19 cellular contexts compared by ENCODE assay signal in the genomic region with DNA sequence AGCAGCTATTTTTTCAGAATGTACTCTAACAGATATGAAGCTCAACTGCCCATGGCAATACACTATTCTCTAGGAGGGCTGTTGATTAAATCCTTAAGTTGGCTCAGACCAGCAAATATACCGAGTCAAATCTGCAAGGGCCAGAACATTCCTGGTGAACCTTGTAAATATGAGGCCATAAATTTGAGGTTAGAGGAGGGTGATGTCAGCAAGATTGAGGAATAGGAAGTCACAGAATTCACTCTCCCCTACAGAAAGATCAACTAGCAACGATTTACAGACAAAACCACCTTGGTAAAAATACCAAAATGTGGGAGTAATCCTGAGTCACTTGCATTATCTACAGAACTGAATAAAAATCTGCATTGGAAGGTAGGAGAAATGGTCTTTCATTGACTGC.
A peak's percentile ranks its signal among the peaks of the same experiment; 100 is the strongest.
DNase-seq lines count a peak whose midpoint lies in the region; ATAC-seq, FAIRE-seq and TF ChIP-seq lines count a peak whose summit lies in the region.
"Had no signal": no experiment of that assay in that cellular context is flagged by ENCODE, and none has a peak within 500 bp of the region (broad histone marks: within the 10 kb centered on the region; RNA-seq: fewer than 3 reads in every experiment).

No MANE protein-coding gene starts in this region.

- intact Hi-C loops in Calu3 (cut with micrococcal nuclease; ENCODE audit: unreplicated experiment), result no loop called here

- no peak overlapping the region for H3K4me3 Mint-ChIP-seq in Calu3 (ENCODE audit: low read depth, unreplicated experiment)
- no peak overlapping the region for H3K4me3 Mint-ChIP-seq in natural killer cell treated with Interleukin-12 subunit alpha and Interleukin-12 subunit beta and Interleukin-15 and Interleukin-18, amount 100 ng/mL, for 72 hours
- no peak overlapping the region for H3K4me3 Mint-ChIP-seq in activated CD8-positive, alpha-beta T cell treated with anti-CD3 and anti-CD28 coated beads, Interleukin-2, amount 10 ng/mL, durations not matched to agents 7 days and 5 days
- H3K4me3 Mint-ChIP-seq: CD14-positive monocyte, T-cell had no signal

- DNase-seq in Calu3 (no peak), M059J (ENCODE audit: low read depth) (peak; percentile 90), bronchial epithelial cell (ENCODE audit: low read depth) (peak; percentile 12), non-pigmented ciliary epithelial cell (ENCODE audit: low read depth) (peak; percentile 55), dermis blood vessel endothelial cell (no peak), iPS-NIHi7 (ENCODE audit: extremely low spot score) (no peak)
- DNase-seq in natural killer cell treated with Interleukin-12 subunit alpha and Interleukin-12 subunit beta and Interleukin-15 and Interleukin-18, amount 100 ng/mL, for 72 hours (ENCODE audit: low spot score), result no peak
- no peak for DNase-seq in activated CD8-positive, alpha-beta T cell treated with anti-CD3 and anti-CD28 coated beads, Interleukin-2, amount 10 ng/mL, durations not matched to agents 7 days and 5 days
- DNase-seq: activated gamma-delta T cell treated with Interleukin-2 at 50 U/mL for 16 hours; head of caudate nucleus; NCI-H146; NCI-H446; nucleus accumbens; stimulated activated naive CD8-positive, alpha-beta T cell treated with anti-CD3 and anti-CD28 coated beads, Interleukin-15, Interleukin-2, amounts not matched to agents 100 U/mL and 50 U/mL, for 24 hours; T-cell had no signal

- H3K9me3 Mint-ChIP-seq in Calu3 (ENCODE audit: low read depth, unreplicated experiment), result peaks cover 4% of the 10 kb centered on the region
- H3K9me3 Mint-ChIP-seq in natural killer cell treated with Interleukin-12 subunit alpha and Interleukin-12 subunit beta and Interleukin-15 and Interleukin-18, amount 100 ng/mL, for 72 hours, result peaks cover 18% of the 10 kb centered on the region
- H3K9me3 Mint-ChIP-seq in activated CD8-positive, alpha-beta T cell treated with anti-CD3 and anti-CD28 coated beads, Interleukin-2, amount 10 ng/mL, durations not matched to agents 7 days and 5 days (ENCODE audit: insufficient read depth), result peaks cover 16% of the 10 kb centered on the region

- H3K36me3 Mint-ChIP-seq in Calu3 (ENCODE audit: insufficient read depth, unreplicated experiment), result peaks cover 5% of the 10 kb centered on the region
- H3K36me3 Mint-ChIP-seq in natural killer cell treated with Interleukin-12 subunit alpha and Interleukin-12 subunit beta and Interleukin-15 and Interleukin-18, amount 100 ng/mL, for 72 hours, result peaks cover 14% of the 10 kb centered on the region
- no peaks in the 10 kb centered on the region for H3K36me3 Mint-ChIP-seq in activated CD8-positive, alpha-beta T cell treated with anti-CD3 and anti-CD28 coated beads, Interleukin-2, amount 10 ng/mL, durations not matched to agents 7 days and 5 days (ENCODE audit: low read depth)
- H3K36me3 Mint-ChIP-seq: CD14-positive monocyte, T-cell had no signal

- no peaks in the 10 kb centered on the region for H3K27me3 ChIP-seq in bronchial epithelial cell (ENCODE audit: control insufficient read depth, insufficient read depth, low read length)

- peak overlapping the region; percentile 37 for H3K27ac Mint-ChIP-seq in Calu3 (ENCODE audit: unreplicated experiment)
- no peak overlapping the region for H3K27ac Mint-ChIP-seq in natural killer cell treated with Interleukin-12 subunit alpha and Interleukin-12 subunit beta and Interleukin-15 and Interleukin-18, amount 100 ng/mL, for 72 hours
- no peak overlapping the region for H3K27ac Mint-ChIP-seq in activated CD8-positive, alpha-beta T cell treated with anti-CD3 and anti-CD28 coated beads, Interleukin-2, amount 10 ng/mL, durations not matched to agents 7 days and 5 days
- H3K27ac Mint-ChIP-seq: CD14-positive monocyte, T-cell had no signal

- ATAC-seq in natural killer cell treated with Interleukin-12 subunit alpha and Interleukin-12 subunit beta and Interleukin-15 and Interleukin-18, amount 100 ng/mL, for 72 hours, result no peak
- no peak for ATAC-seq in activated CD8-positive, alpha-beta T cell treated with anti-CD3 and anti-CD28 coated beads, Interleukin-2, amount 10 ng/mL, durations not matched to agents 7 days and 5 days
- ATAC-seq: activated CD4-positive, CD25-positive, alpha-beta regulatory T cell treated with anti-CD3 and anti-CD28 coated beads, Interleukin-2, amount 50 U/mL, for 24 hours; stimulated activated naive CD8-positive, alpha-beta T cell treated with anti-CD3 and anti-CD28 coated beads, Interleukin-15, Interleukin-2, amounts not matched to agents 100 U/mL and 50 U/mL, for 24 hours; T-cell had no signal

- no peak for TF ChIP-seq CTCF in Calu3 (IDR thresholded peaks at IDR 0.05; ENCODE audit: unreplicated experiment)
- no peak for TF ChIP-seq CTCF in bronchial epithelial cell (IDR thresholded peaks at IDR 0.05; ENCODE audit: insufficient read depth, low read length, severe bottlenecking)

- POLR2A ChIA-PET in activated CD8-positive, alpha-beta T cell treated with anti-CD3 and anti-CD28 coated beads, Interleukin-2, amount 10 ng/mL, durations not matched to agents 7 days and 5 days (lab: Charles Lee), result no interaction called here

- H3K4me3 ChIP-seq in bronchial epithelial cell (ENCODE audit: low read depth, low read length), result no peak overlapping the region

- no TSS peak for BruUV-seq in Calu3 (replicated peaks; lab: Mats Ljungman, UMichigan)

- H3K36me3 ChIP-seq in bronchial epithelial cell (ENCODE audit: control insufficient read depth, insufficient read depth, low read length), result no peaks in the 10 kb centered on the region

- FAIRE-seq in bronchial epithelial cell (lab: Jason Lieb, UNC), result no peak
- FAIRE-seq: GM12891, kidney had no signal

- H3K4me1 Mint-ChIP-seq in Calu3 (ENCODE audit: low read depth, unreplicated experiment), result peaks cover 31% of the 10 kb centered on the region
- no peaks in the 10 kb centered on the region for H3K4me1 Mint-ChIP-seq in natural killer cell treated with Interleukin-12 subunit alpha and Interleukin-12 subunit beta and Interleukin-15 and Interleukin-18, amount 100 ng/mL, for 72 hours (ENCODE audit: low read depth in 2 of 2)
- peaks cover 4% of the 10 kb centered on the region for H3K4me1 Mint-ChIP-seq in activated CD8-positive, alpha-beta T cell treated with anti-CD3 and anti-CD28 coated beads, Interleukin-2, amount 10 ng/mL, durations not matched to agents 7 days and 5 days (ENCODE audit: low read depth)
- H3K4me1 Mint-ChIP-seq: CD14-positive monocyte, T-cell had no signal

- CTCF ChIA-PET in Calu3 (lab: Charles Lee), result no interaction called here
- CTCF ChIA-PET in activated CD8-positive, alpha-beta T cell treated with anti-CD3 and anti-CD28 coated beads, Interleukin-2, amount 10 ng/mL, durations not matched to agents 7 days and 5 days (lab: Charles Lee), result no interaction called here

- H3K27me3 Mint-ChIP-seq in Calu3 (ENCODE audit: unreplicated experiment), result no peaks in the 10 kb centered on the region
- H3K27me3 Mint-ChIP-seq in natural killer cell treated with Interleukin-12 subunit alpha and Interleukin-12 subunit beta and Interleukin-15 and Interleukin-18, amount 100 ng/mL, for 72 hours, result no peaks in the 10 kb centered on the region
- H3K27me3 Mint-ChIP-seq in activated CD8-positive, alpha-beta T cell treated with anti-CD3 and anti-CD28 coated beads, Interleukin-2, amount 10 ng/mL, durations not matched to agents 7 days and 5 days (ENCODE audit: low read depth), result no peaks in the 10 kb centered on the region
- H3K27me3 Mint-ChIP-seq: T-cell had no signal

Comparison
In these comparisons a context has a peak if more than half of its experiments do, and no peak if none do; other contexts are left out.
1. DNase-seq: peak in M059J (single experiment), bronchial epithelial cell (single experiment) and non-pigmented ciliary epithelial cell (single experiment); none in Calu3 (single experiment), natural killer cell treated with Interleukin-12 subunit alpha and Interleukin-12 subunit beta and Interleukin-15 and Interleukin-18, amount 100 ng/mL, for 72 hours (single experiment), dermis blood vessel endothelial cell (single experiment), iPS-NIHi7 (single experiment) and activated CD8-positive, alpha-beta T cell treated with anti-CD3 and anti-CD28 coated beads, Interleukin-2, amount 10 ng/mL, durations not matched to agents 7 days and 5 days (single experiment).